In the genomic region with DNA sequence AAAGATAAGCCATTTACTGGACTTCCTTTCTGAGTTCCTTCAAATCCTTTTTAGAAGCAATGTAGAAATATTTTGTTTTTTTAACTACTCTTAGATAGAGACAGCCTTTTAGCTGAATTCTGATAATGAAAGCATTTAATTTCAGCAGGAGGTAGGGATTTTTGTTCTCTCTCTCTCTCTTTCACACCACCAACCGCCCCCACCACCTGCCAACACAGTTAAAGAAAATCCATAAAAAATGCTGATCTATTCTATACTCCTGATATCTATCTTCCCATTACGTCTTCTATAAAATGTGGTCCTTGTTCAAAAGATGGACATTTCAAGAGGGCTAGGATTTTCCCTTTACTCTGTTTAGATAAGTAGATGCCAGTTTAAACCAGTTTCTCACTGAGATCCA, we compare ENCODE assay signal across 29 cellular contexts.
"Had no signal": no experiment of that assay in that cellular context is flagged by ENCODE, and none has a peak within 500 bp of the region (broad histone marks: within the 10 kb centered on the region; RNA-seq: fewer than 3 reads in every experiment).

No MANE protein-coding gene starts in this region.

- H3K27me3 Mint-ChIP-seq: activated B cell treated with CpG ODN at 0.5 μM for 24 hours had no signal

- H3K4me1 Mint-ChIP-seq: activated B cell treated with CpG ODN at 0.5 μM for 24 hours; activated T-helper 17 cell treated with anti-CD3 and anti-CD28 coated beads, Interleukin-2, amount 50 U/mL, for 72 hours; endodermal cell had no signal

- H3K9me3 Mint-ChIP-seq: activated B cell treated with CpG ODN at 0.5 μM for 24 hours; activated CD8-positive, alpha-beta T cell treated with anti-CD3 and anti-CD28 coated beads for 36 hours; activated T-cell treated with anti-CD3 and anti-CD28 coated beads, Interleukin-2, amount 50 U/mL, for 4 hours; activated T-helper 17 cell treated with anti-CD3 and anti-CD28 coated beads, Interleukin-2, amount 50 U/mL, for 72 hours; endodermal cell; T-helper 2 cell treated with Interferon-gamma antibody and Interleukin-4, amounts not matched to agents 5 μg/mL and 100 μg/mL, for 36 hours had no signal

- H3K4me3 Mint-ChIP-seq: activated B cell treated with CpG ODN at 0.5 μM for 24 hours; activated CD8-positive, alpha-beta T cell treated with anti-CD3 and anti-CD28 coated beads for 36 hours; activated naive CD8-positive, alpha-beta T cell; activated T-cell treated with anti-CD3 and anti-CD28 coated beads, Interleukin-2, amount 50 U/mL, for 4 hours; activated T-helper 17 cell treated with anti-CD3 and anti-CD28 coated beads, Interleukin-2, amount 50 U/mL, for 72 hours; endodermal cell; T-helper 17 cell; T-helper 2 cell treated with Interferon-gamma antibody and Interleukin-4, amounts not matched to agents 5 μg/mL and 100 μg/mL, for 36 hours had no signal

- DNase-seq: activated B cell treated with CpG ODN at 0.5 μM for 24 hours; activated CD4-positive, alpha-beta T cell treated with anti-CD3 and anti-CD28 coated beads for 48 hours; activated CD4-positive, alpha-beta T cell treated with anti-CD3 and anti-CD28 coated beads, Interleukin-2, amount 50 U/mL, for 1 hour; activated CD4-positive, alpha-beta T cell treated with anti-CD3 and anti-CD28 coated beads, Interleukin-2, amount 50 U/mL, for 48 hours; activated CD8-positive, alpha-beta memory T cell treated with anti-CD3 and anti-CD28 coated beads for 24 hours; activated CD8-positive, alpha-beta T cell treated with anti-CD3 and anti-CD28 coated beads for 36 hours; activated effector memory CD4-positive, alpha-beta T cell treated with Interleukin-2 at 50 U/mL for 16 hours; activated gamma-delta T cell treated with Interleukin-2 at 50 U/mL for 16 hours; activated naive CD4-positive, alpha-beta T cell treated with anti-CD3 and anti-CD28 coated beads, Interleukin-2, amount 50 U/mL, for 16 hours; activated naive CD4-positive, alpha-beta T cell treated with Interleukin-2 at 50 U/mL for 16 hours; activated T-cell treated with anti-CD3 and anti-CD28 coated beads, Interleukin-2, amount 50 U/mL, for 4 hours; amniotic stem cell; anterior cingulate cortex; central memory CD4-positive, alpha-beta T cell; cerebellar nuclear complex; colonic mucosa; effector memory CD4-positive, alpha-beta T cell; endodermal cell; erythroblast; foreskin keratinocyte; gastrocnemius medialis; glutamatergic neuron; T-helper 1 cell; T-helper 17 cell; T1000; WERI-Rb-1 had no signal

- H3K36me3 Mint-ChIP-seq: activated naive CD8-positive, alpha-beta T cell had no signal

- H3K27ac Mint-ChIP-seq: activated B cell treated with CpG ODN at 0.5 μM for 24 hours; activated CD8-positive, alpha-beta T cell treated with anti-CD3 and anti-CD28 coated beads for 36 hours; activated naive CD8-positive, alpha-beta T cell; activated T-helper 17 cell treated with anti-CD3 and anti-CD28 coated beads, Interleukin-2, amount 50 U/mL, for 72 hours; endodermal cell; T-helper 17 cell; T-helper 2 cell treated with Interferon-gamma antibody and Interleukin-4, amounts not matched to agents 5 μg/mL and 100 μg/mL, for 36 hours had no signal
